1 cellular context compared by ENCODE assay signal in the genomic region with DNA sequence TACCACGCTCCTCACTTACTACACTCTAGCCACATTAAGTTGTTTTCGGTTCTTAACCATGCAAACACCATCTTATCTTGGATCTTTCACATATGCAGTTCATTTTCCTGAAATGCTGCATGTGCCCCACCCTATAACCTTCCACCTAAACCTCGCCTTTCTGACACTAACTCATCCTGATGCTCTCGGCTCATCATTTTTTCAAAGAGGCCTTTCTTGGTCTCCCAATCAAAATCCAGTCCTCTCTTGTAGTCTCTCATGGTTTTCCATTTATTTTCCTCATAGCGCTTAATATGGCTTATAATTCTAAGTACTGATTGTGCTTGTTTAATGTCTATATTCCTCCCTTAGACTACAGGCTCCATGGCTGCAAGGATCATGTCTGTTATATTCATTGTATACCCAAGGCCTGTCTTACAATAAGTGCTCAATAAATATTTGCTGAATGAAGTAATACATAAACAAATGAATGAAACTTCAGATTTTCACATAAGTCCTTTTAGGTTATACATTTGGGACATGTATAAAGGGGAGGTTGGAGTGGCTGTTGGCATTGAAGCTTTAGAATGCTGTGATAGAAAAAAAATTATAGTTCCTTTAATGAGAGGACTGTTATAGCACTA.
TF ChIP-seq lines count a peak whose summit lies in the region.

No MANE protein-coding gene starts in this region.

TF ChIP-seq in K562, 482 proteins besides CTCF, POLR2A, EP300 and RAD21 (continued from another document and continues in another):
- TF ChIP-seq, protein P1, sequence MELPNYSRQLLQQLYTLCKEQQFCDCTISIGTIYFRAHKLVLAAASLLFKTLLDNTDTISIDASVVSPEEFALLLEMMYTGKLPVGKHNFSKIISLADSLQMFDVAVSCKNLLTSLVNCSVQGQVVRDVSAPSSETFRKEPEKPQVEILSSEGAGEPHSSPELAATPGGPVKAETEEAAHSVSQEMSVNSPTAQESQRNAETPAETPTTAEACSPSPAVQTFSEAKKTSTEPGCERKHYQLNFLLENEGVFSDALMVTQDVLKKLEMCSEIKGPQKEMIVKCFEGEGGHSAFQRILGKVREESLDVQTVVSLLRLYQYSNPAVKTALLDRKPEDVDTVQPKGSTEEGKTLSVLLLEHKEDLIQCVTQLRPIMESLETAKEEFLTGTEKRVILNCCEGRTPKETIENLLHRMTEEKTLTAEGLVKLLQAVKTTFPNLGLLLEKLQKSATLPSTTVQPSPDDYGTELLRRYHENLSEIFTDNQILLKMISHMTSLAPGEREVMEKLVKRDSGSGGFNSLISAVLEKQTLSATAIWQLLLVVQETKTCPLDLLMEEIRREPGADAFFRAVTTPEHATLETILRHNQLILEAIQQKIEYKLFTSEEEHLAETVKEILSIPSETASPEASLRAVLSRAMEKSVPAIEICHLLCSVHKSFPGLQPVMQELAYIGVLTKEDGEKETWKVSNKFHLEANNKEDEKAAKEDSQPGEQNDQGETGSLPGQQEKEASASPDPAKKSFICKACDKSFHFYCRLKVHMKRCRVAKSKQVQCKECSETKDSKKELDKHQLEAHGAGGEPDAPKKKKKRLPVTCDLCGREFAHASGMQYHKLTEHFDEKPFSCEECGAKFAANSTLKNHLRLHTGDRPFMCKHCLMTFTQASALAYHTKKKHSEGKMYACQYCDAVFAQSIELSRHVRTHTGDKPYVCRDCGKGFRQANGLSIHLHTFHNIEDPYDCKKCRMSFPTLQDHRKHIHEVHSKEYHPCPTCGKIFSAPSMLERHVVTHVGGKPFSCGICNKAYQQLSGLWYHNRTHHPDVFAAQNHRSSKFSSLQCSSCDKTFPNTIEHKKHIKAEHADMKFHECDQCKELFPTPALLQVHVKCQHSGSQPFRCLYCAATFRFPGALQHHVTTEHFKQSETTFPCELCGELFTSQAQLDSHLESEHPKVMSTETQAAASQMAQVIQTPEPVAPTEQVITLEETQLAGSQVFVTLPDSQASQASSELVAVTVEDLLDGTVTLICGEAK (IDR thresholded peaks at IDR 0.05) = 0 out of 2 replicates have a peak, but pooled peaks have one; percentile 29
- TF ChIP-seq, protein P1 (CRISPR knock-in tag; IDR thresholded peaks at IDR 0.05) = no peak
- TF ChIP-seq, protein P2, sequence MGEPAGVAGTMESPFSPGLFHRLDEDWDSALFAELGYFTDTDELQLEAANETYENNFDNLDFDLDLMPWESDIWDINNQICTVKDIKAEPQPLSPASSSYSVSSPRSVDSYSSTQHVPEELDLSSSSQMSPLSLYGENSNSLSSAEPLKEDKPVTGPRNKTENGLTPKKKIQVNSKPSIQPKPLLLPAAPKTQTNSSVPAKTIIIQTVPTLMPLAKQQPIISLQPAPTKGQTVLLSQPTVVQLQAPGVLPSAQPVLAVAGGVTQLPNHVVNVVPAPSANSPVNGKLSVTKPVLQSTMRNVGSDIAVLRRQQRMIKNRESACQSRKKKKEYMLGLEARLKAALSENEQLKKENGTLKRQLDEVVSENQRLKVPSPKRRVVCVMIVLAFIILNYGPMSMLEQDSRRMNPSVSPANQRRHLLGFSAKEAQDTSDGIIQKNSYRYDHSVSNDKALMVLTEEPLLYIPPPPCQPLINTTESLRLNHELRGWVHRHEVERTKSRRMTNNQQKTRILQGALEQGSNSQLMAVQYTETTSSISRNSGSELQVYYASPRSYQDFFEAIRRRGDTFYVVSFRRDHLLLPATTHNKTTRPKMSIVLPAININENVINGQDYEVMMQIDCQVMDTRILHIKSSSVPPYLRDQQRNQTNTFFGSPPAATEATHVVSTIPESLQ (CRISPR knock-in tag; IDR thresholded peaks at IDR 0.05) = no peak
- TF ChIP-seq, protein P3, sequence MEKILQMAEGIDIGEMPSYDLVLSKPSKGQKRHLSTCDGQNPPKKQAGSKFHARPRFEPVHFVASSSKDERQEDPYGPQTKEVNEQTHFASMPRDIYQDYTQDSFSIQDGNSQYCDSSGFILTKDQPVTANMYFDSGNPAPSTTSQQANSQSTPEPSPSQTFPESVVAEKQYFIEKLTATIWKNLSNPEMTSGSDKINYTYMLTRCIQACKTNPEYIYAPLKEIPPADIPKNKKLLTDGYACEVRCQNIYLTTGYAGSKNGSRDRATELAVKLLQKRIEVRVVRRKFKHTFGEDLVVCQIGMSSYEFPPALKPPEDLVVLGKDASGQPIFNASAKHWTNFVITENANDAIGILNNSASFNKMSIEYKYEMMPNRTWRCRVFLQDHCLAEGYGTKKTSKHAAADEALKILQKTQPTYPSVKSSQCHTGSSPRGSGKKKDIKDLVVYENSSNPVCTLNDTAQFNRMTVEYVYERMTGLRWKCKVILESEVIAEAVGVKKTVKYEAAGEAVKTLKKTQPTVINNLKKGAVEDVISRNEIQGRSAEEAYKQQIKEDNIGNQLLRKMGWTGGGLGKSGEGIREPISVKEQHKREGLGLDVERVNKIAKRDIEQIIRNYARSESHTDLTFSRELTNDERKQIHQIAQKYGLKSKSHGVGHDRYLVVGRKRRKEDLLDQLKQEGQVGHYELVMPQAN (IDR thresholded peaks at IDR 0.05; ENCODE audit: borderline replicate concordance) = no peak
- TF ChIP-seq TBP (optimal IDR thresholded peaks at IDR 0.05; ENCODE audit: low read depth, low read length) (no peak), ZNF717 (CRISPR knock-in tag; IDR thresholded peaks at IDR 0.05) (no peak), ETS2 (tag; IDR thresholded peaks at IDR 0.05; ENCODE audit: borderline replicate concordance, poor library complexity, severe bottlenecking) (no peak), DNMT1 (IDR thresholded peaks at IDR 0.05) (no peak), RBFOX2 (IDR thresholded peaks at IDR 0.05; ENCODE audit: low read depth, low read length) (no peak), JUND (IDR thresholded peaks at IDR 0.05; ENCODE audit: borderline replicate concordance, low read depth, low read length) (no peak; the same call in 1 of the 2 replicates), JUND (tag; IDR thresholded peaks at IDR 0.05; ENCODE audit: borderline replicate concordance, low read depth, low read length) (peak; percentile 38; the same call in 1 of the 3 replicates), NONO (IDR thresholded peaks at IDR 0.05; ENCODE audit: low read depth in 2 of 2, low read length in 1 of 2) (no peak), ZBTB7A (IDR thresholded peaks at IDR 0.05; ENCODE audit: borderline replicate concordance, control insufficient read depth, low read depth, low read length) (no peak), BMI1 (IDR thresholded peaks at IDR 0.05; ENCODE audit: low read length) (no peak), CCNT2 (IDR thresholded peaks at IDR 0.05; ENCODE audit: borderline replicate concordance, extremely low read depth, insufficient read length, low read depth, low read length) (no peak), PURB (CRISPR knock-in tag; IDR thresholded peaks at IDR 0.05; ENCODE audit: low read depth) (no peak), ZNF551 (CRISPR knock-in tag; IDR thresholded peaks at IDR 0.05) (no peak), SMARCA5 (IDR thresholded peaks at IDR 0.05) (no peak), TOE1 (IDR thresholded peaks at IDR 0.05; ENCODE audit: borderline replicate concordance) (no peak), TOE1 (CRISPR knock-in tag; IDR thresholded peaks at IDR 0.05; ENCODE audit: borderline replicate concordance, low read depth) (0 out of 2 replicates have a peak, but pooled peaks have one; percentile 60), NEUROD1 (IDR thresholded peaks at IDR 0.05; ENCODE audit: borderline replicate concordance, low read depth, low read length, partially characterized antibody) (no peak), PHB2 (IDR thresholded peaks at IDR 0.05; ENCODE audit: low read depth) (no peak), EHMT2 (IDR thresholded peaks at IDR 0.05) (no peak), KDM1A (IDR thresholded peaks at IDR 0.05) (peak in 1 of 2 experiments; percentile 12; a peak in 2 of 4 replicates)
- TF ChIP-seq, protein P4, sequence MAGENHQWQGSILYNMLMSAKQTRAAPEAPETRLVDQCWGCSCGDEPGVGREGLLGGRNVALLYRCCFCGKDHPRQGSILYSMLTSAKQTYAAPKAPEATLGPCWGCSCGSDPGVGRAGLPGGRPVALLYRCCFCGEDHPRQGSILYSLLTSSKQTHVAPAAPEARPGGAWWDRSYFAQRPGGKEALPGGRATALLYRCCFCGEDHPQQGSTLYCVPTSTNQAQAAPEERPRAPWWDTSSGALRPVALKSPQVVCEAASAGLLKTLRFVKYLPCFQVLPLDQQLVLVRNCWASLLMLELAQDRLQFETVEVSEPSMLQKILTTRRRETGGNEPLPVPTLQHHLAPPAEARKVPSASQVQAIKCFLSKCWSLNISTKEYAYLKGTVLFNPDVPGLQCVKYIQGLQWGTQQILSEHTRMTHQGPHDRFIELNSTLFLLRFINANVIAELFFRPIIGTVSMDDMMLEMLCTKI (IDR thresholded peaks at IDR 0.05; ENCODE audit: partially characterized antibody) = no peak
- TF ChIP-seq, protein P5, sequence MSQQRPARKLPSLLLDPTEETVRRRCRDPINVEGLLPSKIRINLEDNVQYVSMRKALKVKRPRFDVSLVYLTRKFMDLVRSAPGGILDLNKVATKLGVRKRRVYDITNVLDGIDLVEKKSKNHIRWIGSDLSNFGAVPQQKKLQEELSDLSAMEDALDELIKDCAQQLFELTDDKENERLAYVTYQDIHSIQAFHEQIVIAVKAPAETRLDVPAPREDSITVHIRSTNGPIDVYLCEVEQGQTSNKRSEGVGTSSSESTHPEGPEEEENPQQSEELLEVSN (IDR thresholded peaks at IDR 0.05; ENCODE audit: borderline replicate concordance in 1 of 2, extremely low read depth in 1 of 2, insufficient read depth in 1 of 2, insufficient read length in 1 of 2, low read depth in 1 of 2, low read length in 1 of 2, poor library complexity in 1 of 2, severe bottlenecking in 1 of 2) = no peak
- TF ChIP-seq, protein P6, sequence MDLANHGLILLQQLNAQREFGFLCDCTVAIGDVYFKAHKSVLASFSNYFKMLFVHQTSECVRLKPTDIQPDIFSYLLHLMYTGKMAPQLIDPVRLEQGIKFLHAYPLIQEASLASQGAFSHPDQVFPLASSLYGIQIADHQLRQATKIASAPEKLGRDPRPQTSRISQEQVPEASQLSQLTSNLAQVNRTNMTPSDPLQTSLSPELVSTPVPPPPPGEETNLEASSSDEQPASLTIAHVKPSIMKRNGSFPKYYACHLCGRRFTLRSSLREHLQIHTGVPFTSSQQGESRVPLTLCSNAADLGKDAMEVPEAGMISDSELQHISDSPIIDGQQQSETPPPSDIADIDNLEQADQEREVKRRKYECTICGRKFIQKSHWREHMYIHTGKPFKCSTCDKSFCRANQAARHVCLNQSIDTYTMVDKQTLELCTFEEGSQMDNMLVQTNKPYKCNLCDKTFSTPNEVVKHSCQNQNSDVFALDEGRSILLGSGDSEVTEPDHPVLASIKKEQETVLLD (IDR thresholded peaks at IDR 0.05) = no peak
- TF ChIP-seq, protein P7, sequence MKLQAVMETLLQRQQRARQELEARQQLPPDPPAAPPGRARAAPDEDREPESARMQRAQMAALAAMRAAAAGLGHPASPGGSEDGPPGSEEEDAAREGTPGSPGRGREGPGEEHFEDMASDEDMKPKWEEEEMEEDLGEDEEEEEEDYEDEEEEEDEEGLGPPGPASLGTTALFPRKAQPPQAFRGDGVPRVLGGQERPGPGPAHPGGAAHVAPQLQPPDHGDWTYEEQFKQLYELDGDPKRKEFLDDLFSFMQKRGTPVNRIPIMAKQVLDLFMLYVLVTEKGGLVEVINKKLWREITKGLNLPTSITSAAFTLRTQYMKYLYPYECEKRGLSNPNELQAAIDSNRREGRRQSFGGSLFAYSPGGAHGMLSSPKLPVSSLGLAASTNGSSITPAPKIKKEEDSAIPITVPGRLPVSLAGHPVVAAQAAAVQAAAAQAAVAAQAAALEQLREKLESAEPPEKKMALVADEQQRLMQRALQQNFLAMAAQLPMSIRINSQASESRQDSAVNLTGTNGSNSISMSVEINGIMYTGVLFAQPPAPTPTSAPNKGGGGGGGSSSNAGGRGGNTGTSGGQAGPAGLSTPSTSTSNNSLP (IDR thresholded peaks at IDR 0.05; ENCODE audit: borderline replicate concordance, low read depth, low read length) = no peak
- TF ChIP-seq, protein P8, sequence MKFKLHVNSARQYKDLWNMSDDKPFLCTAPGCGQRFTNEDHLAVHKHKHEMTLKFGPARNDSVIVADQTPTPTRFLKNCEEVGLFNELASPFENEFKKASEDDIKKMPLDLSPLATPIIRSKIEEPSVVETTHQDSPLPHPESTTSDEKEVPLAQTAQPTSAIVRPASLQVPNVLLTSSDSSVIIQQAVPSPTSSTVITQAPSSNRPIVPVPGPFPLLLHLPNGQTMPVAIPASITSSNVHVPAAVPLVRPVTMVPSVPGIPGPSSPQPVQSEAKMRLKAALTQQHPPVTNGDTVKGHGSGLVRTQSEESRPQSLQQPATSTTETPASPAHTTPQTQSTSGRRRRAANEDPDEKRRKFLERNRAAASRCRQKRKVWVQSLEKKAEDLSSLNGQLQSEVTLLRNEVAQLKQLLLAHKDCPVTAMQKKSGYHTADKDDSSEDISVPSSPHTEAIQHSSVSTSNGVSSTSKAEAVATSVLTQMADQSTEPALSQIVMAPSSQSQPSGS (CRISPR knock-in tag; IDR thresholded peaks at IDR 0.05) = no peak
